2 cellular contexts compared by ENCODE assay signal in genomic region chr11:83948205-83948604, GRCh38.
A peak's percentile ranks its signal among the peaks of the same experiment; 100 is the strongest.
TF ChIP-seq lines count a peak whose summit lies in the region.

No MANE protein-coding gene starts in this region.

TF ChIP-seq in GM23338, 12 proteins besides CTCF, POLR2A, EP300 and RAD21:
- TF ChIP-seq EZH2phosphoT487 (IDR thresholded peaks at IDR 0.05; ENCODE audit: unreplicated experiment) (no peak), ZNF462 (CRISPR knock-in tag; IDR thresholded peaks at IDR 0.05) (peak; percentile 40; the same call in 1 of the 2 replicates), REST (IDR thresholded peaks at IDR 0.05; ENCODE audit: unreplicated experiment) (no peak), EZH2 (IDR thresholded peaks at IDR 0.05; ENCODE audit: low read depth, unreplicated experiment) (no peak)

TF ChIP-seq in H1, 55 proteins besides CTCF, POLR2A, EP300 and RAD21:
- TF ChIP-seq NANOG (IDR thresholded peaks at IDR 0.05; ENCODE audit: insufficient read depth, low read depth, low read length, poor library complexity, severe bottlenecking), result peak; percentile 49
- no peak for TF ChIP-seq POU5F1 (IDR thresholded peaks at IDR 0.05; ENCODE audit: low read depth, low read length)
